Comparison of ENCODE assay signal across 8 cellular contexts in genomic region chr11:119101759-119102423, GRCh38. TPM values are rescaled to one million over a fixed set of nuclear protein-coding genes. Genes with fewer than 3 reads are reported as not detected.
DNase-seq lines count a peak whose midpoint lies in the region; ATAC-seq and TF ChIP-seq lines count a peak whose summit lies in the region.

TSS of gene DPAGT1 (minus strand) at chr11:119101853. CDS start at chr11:119101655, 198 bp downstream.

- no peaks in the 10 kb centered on the region for H3K9me3 ChIP-seq in upper lobe of left lung

- peak within 1 kb of the TSS; percentile 88 to 92 (median 89) for H3K27ac ChIP-seq in upper lobe of left lung

- ATAC-seq in HG02852 (IDR thresholded peaks at IDR 0.05; ENCODE audit: unreplicated experiment) = peak; percentile 80
- ATAC-seq in left cardiac atrium = peak; percentile 95 to 96
- ATAC-seq in upper lobe of left lung (ENCODE audit: low FRiP score in 2 of 2) = peak; percentile 97

- peaks cover 3 to 17% (median 9%) of the 10 kb centered on the region in 4 donors for H3K36me3 ChIP-seq in upper lobe of left lung

- peak in 2 of 4 donors; percentile 37 to 58 for TF ChIP-seq POLR2A in upper lobe of left lung (IDR thresholded peaks at IDR 0.05)

- peak in 1 of 4 donors; percentile 2 for TF ChIP-seq EP300 in upper lobe of left lung (IDR thresholded peaks at IDR 0.05)

- TF ChIP-seq CTCF in GM12875 (IDR thresholded peaks at IDR 0.05; ENCODE audit: borderline replicate concordance, insufficient read depth, low read depth, low read length) = no peak
- TF ChIP-seq CTCF in upper lobe of left lung (IDR thresholded peaks at IDR 0.05) = peak in 1 of 6 experiments; percentile 9

- no peaks in the 10 kb centered on the region for H3K27me3 ChIP-seq in upper lobe of left lung

- H3K4me1 ChIP-seq in upper lobe of left lung = peaks cover 28 to 39% (median 30%) of the 10 kb centered on the region in 4 donors

- 0 to 3% methylated on average over 16 to 32 of the region's 32 CpGs for WGBS in upper lobe of left lung, 2 donors

- intact Hi-C loops in T-helper 1 cell treated with Interleukin-12 subunit alpha and Interleukin-12 subunit beta and Interleukin-4 antibody, amounts not matched to agents 30 ng/mL and 1 ng/mL, for 36 hours (cut with micrococcal nuclease) = loop anchor here (1.0 to 5.0 kb wide), 12 partner anchors 8 to 665 kb away; partner anchors contain the start of genes BCL9L, CENATAC, HINFP and HYOU1
- intact Hi-C loops in left cardiac atrium (cut with DNase I) = no loop called here
- intact Hi-C loops in posterior cingulate gyrus (cut with DNase I) = no loop called here

- H3K4me3 ChIP-seq in GM12875 (ENCODE audit: low read depth, low read length) = peak within 1 kb of the TSS; percentile 71
- peak within 1 kb of the TSS; percentile 66 to 92 (median 74) for H3K4me3 ChIP-seq in upper lobe of left lung

- DNase-seq in NCI-H146 (lab: John Stamatoyannopoulos, UW) (peak; percentile 98), amniotic stem cell (lab: John Stamatoyannopoulos, UW) (peak; percentile 71), left cardiac atrium (peak; percentile 91), posterior cingulate gyrus (peak; percentile 83 to 98 (median 88)), upper lobe of left lung (peak in 1 of 2 donors; percentile 93)

RNA-seq across cellular contexts. Expression of gene DPAGT1, which starts in this region (rescaled TPM):
- total RNA-seq in T-helper 1 cell treated with Interleukin-12 subunit alpha and Interleukin-12 subunit beta and Interleukin-4 antibody, amounts not matched to agents 30 ng/mL and 1 ng/mL, for 36 hours = 67.6 and 68.0 TPM in 2 replicates
- total RNA-seq in left cardiac atrium (10 to 100 TPM; 25.9 to 27.7 TPM), upper lobe of left lung (10 to 100 TPM; 18.6 to 43.9 (median 28.3) TPM)
